14 cellular contexts compared by ENCODE assay signal in the genomic region with DNA sequence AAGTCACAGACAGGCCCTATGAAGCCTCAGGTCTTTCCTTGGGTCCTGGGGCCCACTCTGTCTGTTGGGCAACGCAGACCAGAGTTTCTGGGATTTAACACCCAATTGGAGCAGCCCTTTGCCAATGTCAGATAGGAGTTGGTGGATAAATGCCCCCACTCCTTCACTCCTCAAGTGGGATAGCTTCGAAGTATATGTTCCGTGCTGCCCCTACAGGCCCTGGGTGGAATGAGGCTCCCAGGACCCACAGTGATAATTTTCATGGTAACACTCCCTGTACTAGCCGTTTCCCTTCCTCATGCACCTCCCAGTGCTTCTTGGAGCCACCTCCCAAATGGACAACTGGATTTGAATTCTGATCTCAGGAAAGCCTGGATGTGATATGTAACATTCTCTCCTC.
DNase-seq lines count a peak whose midpoint lies in the region; ATAC-seq, FAIRE-seq and TF ChIP-seq lines count a peak whose summit lies in the region.
"Had no signal": no experiment of that assay in that cellular context is flagged by ENCODE, and none has a peak within 500 bp of the region (broad histone marks: within the 10 kb centered on the region; RNA-seq: fewer than 3 reads in every experiment).

No MANE protein-coding gene starts in this region.

- TF ChIP-seq CTCF in A549 (IDR thresholded peaks at IDR 0.05) (no peak), GM12873 (IDR thresholded peaks at IDR 0.05; ENCODE audit: insufficient read depth, low read depth, low read length, missing control alignments) (peak; percentile 40), OCI-LY7 (conservative IDR thresholded peaks at IDR 0.05; ENCODE audit: low read length) (peak; percentile 45; the same call in 1 of the 2 replicates), endothelial cell (IDR thresholded peaks at IDR 0.05; ENCODE audit: unreplicated experiment) (peak; percentile 32)

- DNase-seq in A549 (ENCODE audit: low read depth in 1 of 2, low spot score in 1 of 2) (peak in 1 of 2 experiments; percentile 51), OCI-LY7 (ENCODE audit: low spot score) (no peak), endothelial cell (ENCODE audit: low spot score) (peak; percentile 14), aorta (no peak)
- no peak for DNase-seq in stimulated activated naive CD4-positive, alpha-beta T cell treated with Interleukin-2 at 50 U/mL for 16 hours (lab: John Stamatoyannopoulos, UW)
- DNase-seq: foreskin melanocyte, natural killer cell, NCI-H1930 had no signal

- no peaks in the 10 kb centered on the region for H3K9me2 ChIP-seq in OCI-LY7 (ENCODE audit: insufficient read depth, low read length)

- H3K27ac ChIP-seq in A549 (peak overlapping the region in 1 of 2 experiments; percentile 39; a peak in 2 of 6 replicates), OCI-LY7 (ENCODE audit: low read depth, low read length, poor library complexity, severe bottlenecking) (no peak overlapping the region), aorta (ENCODE audit: low read depth in 1 of 2, low read length in 2 of 2) (no peak overlapping the region)
- H3K27ac ChIP-seq: BLaER1, coronary artery had no signal

- WGBS in A549 (ENCODE audit: missing lambda C conversion rate), result 86% methylated on average over 4 of the region's 4 CpGs
- WGBS in aorta, 2 donors, result 89 to 90% methylated on average over 4 of the region's 4 CpGs

- no peaks in the 10 kb centered on the region for H4K20me1 ChIP-seq in OCI-LY7 (ENCODE audit: insufficient read depth, low read length)
- H4K20me1 ChIP-seq: BLaER1 had no signal

- H3K27ac Mint-ChIP-seq in endothelial cell (ENCODE audit: unreplicated experiment), result peak overlapping the region; percentile 54
- H3K27ac Mint-ChIP-seq: natural killer cell had no signal

- no peaks in the 10 kb centered on the region for H3K79me2 ChIP-seq in OCI-LY7 (ENCODE audit: insufficient read depth, low read depth, low read length)

- TF ChIP-seq EP300 in A549 (IDR thresholded peaks at IDR 0.05), result no peak

- H3K4me2 ChIP-seq in A549 (no peak overlapping the region), OCI-LY7 (ENCODE audit: low read length) (no peak overlapping the region)
- H3K4me2 ChIP-seq: BLaER1 had no signal

- no peak overlapping the region for H3K4me3 Mint-ChIP-seq in endothelial cell (ENCODE audit: unreplicated experiment)
- H3K4me3 Mint-ChIP-seq: natural killer cell had no signal

- peak; percentile 73 to 95 for ATAC-seq in A549
- ATAC-seq in HG03097 (IDR thresholded peaks at IDR 0.05; ENCODE audit: low FRiP score, unreplicated experiment), result no peak
- ATAC-seq in HG03045 (IDR thresholded peaks at IDR 0.05; ENCODE audit: unreplicated experiment), result no peak
- no peak for ATAC-seq in aorta (ENCODE audit: low FRiP score)
- ATAC-seq: natural killer cell had no signal

- POLR2A ChIA-PET in A549 (lab: Yijun Ruan, JAX) (no interaction called here), OCI-LY7 (lab: Charles Lee) (no interaction called here)

- no peak overlapping the region for H3K4me3 ChIP-seq in A549
- no peak overlapping the region for H3K4me3 ChIP-seq in OCI-LY7 (ENCODE audit: low read depth, low read length, poor library complexity, severe bottlenecking)
- no peak overlapping the region for H3K4me3 ChIP-seq in aorta (ENCODE audit: low read length in 2 of 2)
- H3K4me3 ChIP-seq: BLaER1, coronary artery had no signal

- peaks cover 3% of the 10 kb centered on the region for H3K36me3 Mint-ChIP-seq in endothelial cell (ENCODE audit: low read depth, unreplicated experiment)
- H3K36me3 Mint-ChIP-seq: natural killer cell had no signal

- CTCF ChIA-PET in A549 (lab: Yijun Ruan, JAX), result interaction anchor here (1.2 to 4.7 kb wide), 6 partner anchors 10 to 148 kb away, joined by 3 to 21 read pairs (median 6); no protein-coding TSS in a partner anchor
- CTCF ChIA-PET in OCI-LY7 (lab: Charles Lee; ENCODE audit: unreplicated experiment), result no interaction called here

- no peak overlapping the region for H2AFZ ChIP-seq in OCI-LY7 (ENCODE audit: low read length)

- H3K36me3 ChIP-seq in OCI-LY7 (ENCODE audit: insufficient read depth, low read length) (no peaks in the 10 kb centered on the region), aorta (ENCODE audit: control insufficient read depth in 1 of 2, insufficient read depth in 2 of 2, low read length in 1 of 2) (no peaks in the 10 kb centered on the region)
- H3K36me3 ChIP-seq: BLaER1 had no signal

- FAIRE-seq in A549 (lab: Jason Lieb, UNC), result peak; percentile 18
- FAIRE-seq: RCC 7860 had no signal

- peak in 1 of 2 experiments; percentile 28; a peak in 1 of 5 replicates for TF ChIP-seq RAD21 in A549 (conservative IDR thresholded peaks at IDR 0.05 in 1 of 2, IDR thresholded peaks at IDR 0.05 in 1 of 2)

- TF ChIP-seq POLR2A in A549 (IDR thresholded peaks at IDR 0.05; ENCODE audit: low read length), result no peak

- H3K27me3 ChIP-seq in aorta (ENCODE audit: control insufficient read depth in 1 of 2, insufficient read depth in 2 of 2, low read length in 1 of 2), result no peaks in the 10 kb centered on the region
- H3K27me3 ChIP-seq: BLaER1 had no signal

- peaks cover 16% of the 10 kb centered on the region for H3K4me1 Mint-ChIP-seq in endothelial cell (ENCODE audit: unreplicated experiment)
- H3K4me1 Mint-ChIP-seq: natural killer cell had no signal

- H3K4me1 ChIP-seq in A549 (peaks cover 16% of the 10 kb centered on the region), OCI-LY7 (ENCODE audit: insufficient read depth, low read length, poor library complexity, severe bottlenecking) (no peaks in the 10 kb centered on the region), aorta (ENCODE audit: control insufficient read depth in 1 of 2, insufficient read depth in 2 of 2, low read length in 2 of 2) (no peaks in the 10 kb centered on the region)
- H3K4me1 ChIP-seq: BLaER1 had no signal

- no peaks in the 10 kb centered on the region for H3K9me3 Mint-ChIP-seq in endothelial cell (ENCODE audit: unreplicated experiment)

- peaks cover 4% of the 10 kb centered on the region; the same call in 1 of the 3 replicates for H3K9me3 ChIP-seq in A549
- no peaks in the 10 kb centered on the region for H3K9me3 ChIP-seq in OCI-LY7 (ENCODE audit: low read length)
- peaks cover 4% of the 10 kb centered on the region for H3K9me3 ChIP-seq in aorta (ENCODE audit: control insufficient read depth, low read length)
- H3K9me3 ChIP-seq: BLaER1 had no signal

- BruUV-seq in OCI-LY7 (replicated peaks; lab: Mats Ljungman, UMichigan), result no TSS peak

- H3K27me3 Mint-ChIP-seq in endothelial cell (ENCODE audit: unreplicated experiment), result no peaks in the 10 kb centered on the region

- intact Hi-C loops in OCI-LY7 (cut with micrococcal nuclease; ENCODE audit: unreplicated experiment), result no loop called here
- intact Hi-C loops in aorta (cut with DNase I), result no loop called here

TF ChIP-seq in A549, 52 proteins besides CTCF, POLR2A, EP300 and RAD21:
- TF ChIP-seq, protein P1, sequence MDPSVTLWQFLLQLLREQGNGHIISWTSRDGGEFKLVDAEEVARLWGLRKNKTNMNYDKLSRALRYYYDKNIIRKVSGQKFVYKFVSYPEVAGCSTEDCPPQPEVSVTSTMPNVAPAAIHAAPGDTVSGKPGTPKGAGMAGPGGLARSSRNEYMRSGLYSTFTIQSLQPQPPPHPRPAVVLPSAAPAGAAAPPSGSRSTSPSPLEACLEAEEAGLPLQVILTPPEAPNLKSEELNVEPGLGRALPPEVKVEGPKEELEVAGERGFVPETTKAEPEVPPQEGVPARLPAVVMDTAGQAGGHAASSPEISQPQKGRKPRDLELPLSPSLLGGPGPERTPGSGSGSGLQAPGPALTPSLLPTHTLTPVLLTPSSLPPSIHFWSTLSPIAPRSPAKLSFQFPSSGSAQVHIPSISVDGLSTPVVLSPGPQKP (IDR thresholded peaks at IDR 0.05; ENCODE audit: low read depth, low read length), result no peak
- TF ChIP-seq ZSCAN20 (CRISPR knock-in tag; IDR thresholded peaks at IDR 0.05) (no peak), NFE2L2 (conservative IDR thresholded peaks at IDR 0.05; ENCODE audit: low read length) (no peak), MAFK (IDR thresholded peaks at IDR 0.05; ENCODE audit: partially characterized antibody) (no peak), HOXB5 (CRISPR knock-in tag; IDR thresholded peaks at IDR 0.05) (no peak), RFX5 (IDR thresholded peaks at IDR 0.05) (no peak)
- TF ChIP-seq, protein P2, sequence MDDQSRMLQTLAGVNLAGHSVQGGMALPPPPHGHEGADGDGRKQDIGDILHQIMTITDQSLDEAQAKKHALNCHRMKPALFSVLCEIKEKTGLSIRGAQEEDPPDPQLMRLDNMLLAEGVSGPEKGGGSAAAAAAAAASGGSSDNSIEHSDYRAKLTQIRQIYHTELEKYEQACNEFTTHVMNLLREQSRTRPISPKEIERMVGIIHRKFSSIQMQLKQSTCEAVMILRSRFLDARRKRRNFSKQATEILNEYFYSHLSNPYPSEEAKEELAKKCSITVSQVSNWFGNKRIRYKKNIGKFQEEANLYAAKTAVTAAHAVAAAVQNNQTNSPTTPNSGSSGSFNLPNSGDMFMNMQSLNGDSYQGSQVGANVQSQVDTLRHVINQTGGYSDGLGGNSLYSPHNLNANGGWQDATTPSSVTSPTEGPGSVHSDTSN (IDR thresholded peaks at IDR 0.05), result no peak
- TF ChIP-seq, protein P3, sequence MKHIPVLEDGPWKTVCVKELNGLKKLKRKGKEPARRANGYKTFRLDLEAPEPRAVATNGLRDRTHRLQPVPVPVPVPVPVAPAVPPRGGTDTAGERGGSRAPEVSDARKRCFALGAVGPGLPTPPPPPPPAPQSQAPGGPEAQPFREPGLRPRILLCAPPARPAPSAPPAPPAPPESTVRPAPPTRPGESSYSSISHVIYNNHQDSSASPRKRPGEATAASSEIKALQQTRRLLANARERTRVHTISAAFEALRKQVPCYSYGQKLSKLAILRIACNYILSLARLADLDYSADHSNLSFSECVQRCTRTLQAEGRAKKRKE (CRISPR knock-in tag; IDR thresholded peaks at IDR 0.05; ENCODE audit: low read depth), result no peak

Comparison
In these comparisons a context has a peak if more than half of its experiments do, and no peak if none do; other contexts are left out.
1. ATAC-seq: peak in A549 (2 of 2); none in HG03097 (single experiment), HG03045 (single experiment) and aorta (single experiment).